Comparison of ENCODE assay signal across 14 cellular contexts in the genomic region with DNA sequence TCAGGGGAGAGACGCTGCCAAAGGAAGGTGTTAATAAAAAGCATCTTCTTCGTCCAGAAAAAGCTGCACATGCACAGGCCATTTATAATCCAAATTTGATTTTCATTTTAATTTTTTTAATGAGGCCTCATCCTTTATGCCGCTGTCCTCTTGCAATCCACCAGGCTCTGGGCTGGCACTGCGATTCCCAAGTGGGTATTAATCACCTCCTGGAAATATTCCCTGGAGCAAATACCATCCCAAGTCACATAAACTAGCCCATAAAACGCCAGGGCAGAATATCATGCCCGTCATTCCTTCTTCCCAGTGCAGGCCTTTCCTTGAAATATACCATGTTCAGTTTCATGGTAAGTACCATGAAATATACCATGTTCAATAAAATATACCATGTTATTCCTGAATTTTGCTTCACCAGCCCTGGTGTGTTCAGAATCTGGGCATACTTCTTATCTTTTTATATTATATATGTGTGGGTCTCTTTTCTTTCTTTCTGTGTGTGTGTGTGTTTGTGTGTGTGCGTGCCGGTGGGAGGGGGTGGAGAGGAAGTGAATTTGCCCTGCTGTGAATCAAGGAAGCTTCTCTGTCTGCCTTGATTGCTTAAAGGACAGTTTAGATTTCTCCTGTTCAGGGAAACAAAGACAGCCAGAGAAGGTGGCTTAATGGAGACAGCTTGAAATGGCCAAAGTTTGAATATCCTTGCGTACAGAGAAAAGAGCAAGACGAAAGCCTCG.
"Had no signal": no experiment of that assay in that cellular context is flagged by ENCODE, and none has a peak within 500 bp of the region (broad histone marks: within the 10 kb centered on the region; RNA-seq: fewer than 3 reads in every experiment).

No MANE protein-coding gene starts in this region.

- H3K9me3 ChIP-seq: ascending aorta, gastrocnemius medialis, sigmoid colon had no signal

- H3K4me1 Mint-ChIP-seq: nephron had no signal

- DNase-seq: activated CD4-positive, alpha-beta T cell treated with anti-CD3 and anti-CD28 coated beads, Interleukin-2, amount 10 ng/mL, durations not matched to agents 24 days and 14 days; activated naive CD4-positive, alpha-beta T cell; activated naive CD8-positive, alpha-beta T cell treated with anti-CD3 and anti-CD28 coated beads, Interleukin-2, amount 50 U/mL, for 24 hours; gastrocnemius medialis; kidney glomerular epithelial cell; mesendoderm; sigmoid colon; stimulated activated CD4-positive, alpha-beta T cell treated with anti-CD3 and anti-CD28 coated beads, Interleukin-12 subunit alpha, Interleukin-12 subunit beta, amount 100 ng/mL, for 4 hours; stimulated activated naive CD4-positive, alpha-beta T cell; substantia nigra had no signal

- H3K27ac Mint-ChIP-seq: activated CD4-positive, alpha-beta T cell treated with anti-CD3 and anti-CD28 coated beads, Interleukin-2, amount 10 ng/mL, durations not matched to agents 24 days and 14 days; activated naive CD8-positive, alpha-beta T cell treated with anti-CD3 and anti-CD28 coated beads, Interleukin-2, amount 50 U/mL, for 24 hours; activated T-helper 1 cell treated with anti-CD3 and anti-CD28 coated beads, Interleukin-12 subunit alpha, Interleukin-12 subunit beta, Interleukin-2, Interleukin-4 antibody, amounts not matched to agents 30 ng/mL and 10 ng/mL and 1 ng/mL, durations not matched to agents 14 hours and 24 hours and 36 hours; nephron; type B pancreatic cell had no signal

- H3K4me3 ChIP-seq: ascending aorta, gastrocnemius medialis, sigmoid colon had no signal

- H3K4me3 Mint-ChIP-seq: activated CD4-positive, alpha-beta T cell treated with anti-CD3 and anti-CD28 coated beads, Interleukin-2, amount 10 ng/mL, durations not matched to agents 24 days and 14 days; activated naive CD8-positive, alpha-beta T cell treated with anti-CD3 and anti-CD28 coated beads, Interleukin-2, amount 50 U/mL, for 24 hours; activated T-helper 1 cell treated with anti-CD3 and anti-CD28 coated beads, Interleukin-12 subunit alpha, Interleukin-12 subunit beta, Interleukin-2, Interleukin-4 antibody, amounts not matched to agents 30 ng/mL and 10 ng/mL and 1 ng/mL, durations not matched to agents 14 hours and 24 hours and 36 hours; nephron; type B pancreatic cell had no signal

- H3K27me3 Mint-ChIP-seq: activated CD4-positive, alpha-beta T cell treated with anti-CD3 and anti-CD28 coated beads, Interleukin-2, amount 10 ng/mL, durations not matched to agents 24 days and 14 days had no signal

- H3K4me1 ChIP-seq: ascending aorta, gastrocnemius medialis had no signal

- H3K36me3 ChIP-seq: ascending aorta, gastrocnemius medialis, sigmoid colon had no signal

- H3K9me3 Mint-ChIP-seq: activated CD4-positive, alpha-beta T cell treated with anti-CD3 and anti-CD28 coated beads, Interleukin-2, amount 10 ng/mL, durations not matched to agents 24 days and 14 days; activated naive CD8-positive, alpha-beta T cell treated with anti-CD3 and anti-CD28 coated beads, Interleukin-2, amount 50 U/mL, for 24 hours; activated T-helper 1 cell treated with anti-CD3 and anti-CD28 coated beads, Interleukin-12 subunit alpha, Interleukin-12 subunit beta, Interleukin-2, Interleukin-4 antibody, amounts not matched to agents 30 ng/mL and 10 ng/mL and 1 ng/mL, durations not matched to agents 14 hours and 24 hours and 36 hours; nephron; type B pancreatic cell had no signal

- H3K36me3 Mint-ChIP-seq: type B pancreatic cell had no signal

- H3K27ac ChIP-seq: ascending aorta, gastrocnemius medialis, sigmoid colon had no signal

- ATAC-seq: gastrocnemius medialis had no signal

- H3K27me3 ChIP-seq: ascending aorta had no signal
